Comparison of ENCODE assay signal across 9 cellular contexts in the genomic region with DNA sequence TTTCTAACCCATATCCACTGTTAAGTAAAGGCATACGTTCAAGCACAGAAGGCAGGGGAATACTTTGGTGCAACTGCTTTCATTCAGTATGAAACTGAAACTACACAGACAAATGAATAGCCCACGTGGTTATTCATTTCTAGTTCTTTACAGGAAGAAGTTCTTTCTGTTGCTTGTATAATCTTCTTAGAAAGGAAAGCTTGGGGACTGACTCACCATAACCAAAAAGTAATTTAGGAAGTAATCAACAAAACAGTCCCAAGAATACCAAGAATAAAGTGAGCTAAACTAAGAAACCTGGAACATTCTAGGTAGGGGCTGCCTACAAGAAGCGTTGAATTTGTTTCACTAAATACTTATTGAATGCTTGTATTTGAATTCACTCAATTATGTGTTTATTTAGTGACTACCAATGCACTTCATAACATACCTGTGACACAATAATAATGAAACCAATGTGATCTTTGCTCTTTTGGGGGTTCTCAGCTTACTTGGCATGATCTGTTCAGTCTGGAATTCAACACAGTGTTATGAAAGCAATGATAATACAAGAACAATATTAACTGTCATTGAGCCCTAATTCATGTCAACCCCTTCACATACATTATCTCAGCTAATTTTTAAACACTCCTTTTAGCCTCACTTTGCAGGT. TPM values are rescaled to one million over a fixed set of nuclear protein-coding genes. Genes with fewer than 3 reads are reported as not detected.
A peak's percentile ranks its signal among the peaks of the same experiment; 100 is the strongest.
DNase-seq lines count a peak whose midpoint lies in the region; ATAC-seq and TF ChIP-seq lines count a peak whose summit lies in the region.
"Had no signal": no experiment of that assay in that cellular context is flagged by ENCODE, and none has a peak within 500 bp of the region (broad histone marks: within the 10 kb centered on the region; RNA-seq: fewer than 3 reads in every experiment).

No MANE protein-coding gene starts in this region.

- DNase-seq in activated T-cell treated with anti-CD3 and anti-CD28 coated beads, Interleukin-2, amount 50 U/mL, for 4 hours, result no peak
- no peak for DNase-seq in activated T-cell treated with anti-CD3 and anti-CD28 coated beads, Interleukin-2, amount 50 U/mL, for 1 hour
- DNase-seq in NB4 (ENCODE audit: low read depth) (peak; percentile 45), dermis blood vessel endothelial cell (peak; percentile 34), osteocyte (ENCODE audit: extremely low spot score, unreplicated experiment) (no peak), Peyer's patch (no peak)
- DNase-seq in activated CD8-positive, alpha-beta memory T cell treated with anti-CD3 and anti-CD28 coated beads, Interleukin-2, amount 50 U/mL, for 4 hours, result no peak

- peaks cover 25% of the 10 kb centered on the region for H3K4me1 Mint-ChIP-seq in activated T-cell treated with anti-CD3 and anti-CD28 coated beads, Interleukin-2, amount 50 U/mL, for 4 hours (ENCODE audit: low read depth)
- peaks cover 17% of the 10 kb centered on the region for H3K4me1 Mint-ChIP-seq in osteocyte (ENCODE audit: unreplicated experiment)

- peaks cover 0 to 13% (median 0%) of the 10 kb centered on the region in 4 donors for H3K4me1 ChIP-seq in Peyer's patch

- no peaks in the 10 kb centered on the region for H3K36me3 ChIP-seq in Peyer's patch

- H3K4me3 ChIP-seq in NB4 (ENCODE audit: low read depth, low read length), result peak overlapping the region; percentile 0
- H3K4me3 ChIP-seq in Peyer's patch, result peak overlapping the region in 1 of 4 donors; percentile 2

- peak overlapping the region; percentile 9 for H3K27ac Mint-ChIP-seq in osteocyte (ENCODE audit: unreplicated experiment)

- no peaks in the 10 kb centered on the region for H3K27me3 ChIP-seq in Peyer's patch

- H3K9me3 Mint-ChIP-seq in activated T-cell treated with anti-CD3 and anti-CD28 coated beads, Interleukin-2, amount 50 U/mL, for 4 hours, result peaks cover 6% of the 10 kb centered on the region
- no peaks in the 10 kb centered on the region for H3K9me3 Mint-ChIP-seq in osteocyte (ENCODE audit: unreplicated experiment)

- TF ChIP-seq POLR2A in NB4 (IDR thresholded peaks at IDR 0.05; ENCODE audit: extremely low read depth, insufficient read length), result no peak
- no peak for TF ChIP-seq POLR2A in Peyer's patch (IDR thresholded peaks at IDR 0.05)

- no peaks in the 10 kb centered on the region for H3K27me3 Mint-ChIP-seq in activated T-cell treated with anti-CD3 and anti-CD28 coated beads, Interleukin-2, amount 50 U/mL, for 4 hours (ENCODE audit: low read depth)
- no peaks in the 10 kb centered on the region for H3K27me3 Mint-ChIP-seq in osteocyte (ENCODE audit: unreplicated experiment)

- peak; percentile 87 to 90 for ATAC-seq in activated T-cell treated with anti-CD3 and anti-CD28 coated beads, Interleukin-2, amount 50 U/mL, for 4 hours
- ATAC-seq in HG02759 (IDR thresholded peaks at IDR 0.05; ENCODE audit: unreplicated experiment), result peak; percentile 98

- H3K27ac ChIP-seq in Peyer's patch, result peak overlapping the region in 1 of 4 donors; percentile 3

- no peak for TF ChIP-seq CTCF in NB4 (IDR thresholded peaks at IDR 0.05; ENCODE audit: low read depth, low read length)
- no peak for TF ChIP-seq CTCF in osteocyte (IDR thresholded peaks at IDR 0.05)
- TF ChIP-seq CTCF in Peyer's patch (IDR thresholded peaks at IDR 0.05), result no peak

- peak overlapping the region; percentile 65 for H3K4me3 Mint-ChIP-seq in activated T-cell treated with anti-CD3 and anti-CD28 coated beads, Interleukin-2, amount 50 U/mL, for 4 hours
- H3K4me3 Mint-ChIP-seq in osteocyte (ENCODE audit: unreplicated experiment), result peak overlapping the region; percentile 52

- H3K36me3 Mint-ChIP-seq in activated T-cell treated with anti-CD3 and anti-CD28 coated beads, Interleukin-2, amount 50 U/mL, for 4 hours (ENCODE audit: insufficient read depth), result peaks cover 6% of the 10 kb centered on the region
- H3K36me3 Mint-ChIP-seq in osteocyte (ENCODE audit: unreplicated experiment), result no peaks in the 10 kb centered on the region

- H3K9me3 ChIP-seq in Peyer's patch, result no peaks in the 10 kb centered on the region

RNA-seq across cellular contexts. Expression of gene KIAA0408, which starts 25.1 kb away (rescaled TPM):
- total RNA-seq in activated T-cell treated with anti-CD3 and anti-CD28 coated beads, Interleukin-2, amount 50 U/mL, for 4 hours, result 1 to 10 TPM; 1.6 to 3.0 (median 1.6) TPM
- total RNA-seq in dermis blood vessel endothelial cell, result under 0.01 TPM in 1 of 2 replicates, not detected in the other
- 0.27 TPM in 1 of 2 replicates, not detected in the other for total RNA-seq in osteocyte
- 1 to 10 TPM in 3 of 4 donors, under 1 TPM in 1; 0.53 to 5.0 (median 3.8) TPM for total RNA-seq in Peyer's patch
- total RNA-seq: dermis microvascular lymphatic vessel endothelial cell had no signal

Comparison
In these comparisons a context has a peak if more than half of its experiments do, and no peak if none do; other contexts are left out.
1. DNase-seq: peak in NB4 (single experiment) and dermis blood vessel endothelial cell (single experiment); none in activated T-cell treated with anti-CD3 and anti-CD28 coated beads, Interleukin-2, amount 50 U/mL, for 4 hours (single experiment), activated T-cell treated with anti-CD3 and anti-CD28 coated beads, Interleukin-2, amount 50 U/mL, for 1 hour (single experiment), osteocyte (single experiment), Peyer's patch (0 of 3) and activated CD8-positive, alpha-beta memory T cell treated with anti-CD3 and anti-CD28 coated beads, Interleukin-2, amount 50 U/mL, for 4 hours (single experiment).